Comparison of ENCODE assay signal across 8 cellular contexts in genomic region chr7:5527038-5527339, GRCh38. TPM values are rescaled to one million over a fixed set of nuclear protein-coding genes. Genes with fewer than 3 reads are reported as not detected.
DNase-seq lines count a peak whose midpoint lies in the region; ATAC-seq and TF ChIP-seq lines count a peak whose summit lies in the region.
"Not testable (repeated sequence)": the region's sequence is repeated elsewhere in the genome, so short reads cannot be mapped to it uniquely, and the experiment has no call there.

No MANE protein-coding gene starts in this region.

- not testable (repeated sequence) for H3K27ac ChIP-seq in DOHH2 (ENCODE audit: low read depth, low read length); mammary epithelial cell (ENCODE audit: insufficient read depth, low read depth, low read length)
- H3K27ac ChIP-seq in OCI-LY7 (ENCODE audit: low read depth, low read length, poor library complexity, severe bottlenecking) (peak overlapping the region; percentile 36), rectal smooth muscle tissue (ENCODE audit: low read depth, low read length) (peak overlapping the region; percentile 99), upper lobe of left lung (peak overlapping the region; percentile 99 to 100 (median 100))

- WGBS in mammary epithelial cell (ENCODE audit: low coverage, missing lambda C conversion rate): 0% methylated on average over 1 of the region's 2 CpGs
- 57 to 61% methylated on average over 2 of the region's 2 CpGs for WGBS in upper lobe of left lung, 2 donors

- H2AFZ ChIP-seq in OCI-LY7 (ENCODE audit: low read length); mammary epithelial cell (ENCODE audit: low read depth, low read length): not testable (repeated sequence)

- H3K4me3 Mint-ChIP-seq in mesothelial cell of epicardium: peak overlapping the region; percentile 98

- BruUV-seq in OCI-LY7 (replicated peaks; lab: Mats Ljungman, UMichigan); mammary epithelial cell (replicated peaks; lab: Mats Ljungman, UMichigan): not testable (repeated sequence)

- CTCF ChIA-PET in OCI-LY7 (lab: Charles Lee; ENCODE audit: unreplicated experiment); mammary epithelial cell (lab: Charles Lee; ENCODE audit: low non-redundant PET): not testable (repeated sequence)

- H3K79me2 ChIP-seq in DOHH2 (ENCODE audit: control insufficient read depth, low read length) (peaks cover 35% of the 10 kb centered on the region), OCI-LY7 (ENCODE audit: insufficient read depth, low read depth, low read length) (peaks cover 42% of the 10 kb centered on the region), mammary epithelial cell (ENCODE audit: insufficient read depth, low read length) (peaks cover 56% of the 10 kb centered on the region)

- 0 out of 2 replicates have a peak overlapping the region, but pooled peaks have one; percentile 17 for H3K4me2 ChIP-seq in DOHH2 (ENCODE audit: low read length)
- H3K4me2 ChIP-seq in OCI-LY7 (ENCODE audit: low read length): peak overlapping the region; percentile 87
- peak overlapping the region; percentile 82 for H3K4me2 ChIP-seq in mammary epithelial cell (ENCODE audit: insufficient read depth, low read depth, low read length)

- not testable (repeated sequence) for TF ChIP-seq EP300 in upper lobe of left lung (IDR thresholded peaks at IDR 0.05)

- not testable (repeated sequence) for H3K4me3 ChIP-seq in DOHH2 (ENCODE audit: low read length); OCI-LY7 (ENCODE audit: low read depth, low read length, poor library complexity, severe bottlenecking)
- H3K4me3 ChIP-seq in mammary epithelial cell (replicated peaks in 1 of 3; ENCODE audit: insufficient read depth in 1 of 3, low read depth in 2 of 3, low read length in 3 of 3) (peak overlapping the region; percentile 1 to 88 (median 71)), foreskin fibroblast (ENCODE audit: low read depth in 1 of 2, low read length in 2 of 2) (peak overlapping the region; percentile 95 to 99), rectal smooth muscle tissue (ENCODE audit: low read length) (peak overlapping the region; percentile 94), upper lobe of left lung (peak overlapping the region in 3 of 4 donors; percentile 77 to 100 (median 87))

- in situ Hi-C loops in mammary epithelial cell (cut with MboI; ENCODE audit: low sequenced_read_pairs in 2 of 2): not testable (repeated sequence)

- peaks cover 40% of the 10 kb centered on the region for H3K4me1 Mint-ChIP-seq in mesothelial cell of epicardium

- not testable (repeated sequence) for TF ChIP-seq POLR2A in upper lobe of left lung (IDR thresholded peaks at IDR 0.05)

- H3K36me3 ChIP-seq in DOHH2 (ENCODE audit: control insufficient read depth, low read length): peaks cover 70% of the 10 kb centered on the region
- H3K36me3 ChIP-seq in OCI-LY7 (ENCODE audit: insufficient read depth, low read length): peaks cover 66% of the 10 kb centered on the region
- H3K36me3 ChIP-seq in mammary epithelial cell (ENCODE audit: insufficient read depth, low read length): peaks cover 21% of the 10 kb centered on the region
- H3K36me3 ChIP-seq in rectal smooth muscle tissue (ENCODE audit: control insufficient read depth, insufficient read depth, low read length): peaks cover 39% of the 10 kb centered on the region
- H3K36me3 ChIP-seq in upper lobe of left lung: peaks cover 31 to 64% (median 48%) of the 10 kb centered on the region in 4 donors

- peaks cover 45% of the 10 kb centered on the region for H3K36me3 Mint-ChIP-seq in mesothelial cell of epicardium

- not testable (repeated sequence) for H3K9ac ChIP-seq in mammary epithelial cell (ENCODE audit: insufficient read depth, low read length); rectal smooth muscle tissue (ENCODE audit: low read length)

- intact Hi-C loops in OCI-LY7 (cut with micrococcal nuclease; ENCODE audit: unreplicated experiment); mammary epithelial cell (cut with micrococcal nuclease): not testable (repeated sequence)

- not testable (repeated sequence) for H3K27me3 Mint-ChIP-seq in mesothelial cell of epicardium (ENCODE audit: low read depth)

- not testable (repeated sequence) for H3K9me2 ChIP-seq in DOHH2 (replicated peaks; ENCODE audit: control insufficient read depth, low read length); OCI-LY7 (ENCODE audit: insufficient read depth, low read length)

- not testable (repeated sequence) for H3K9me3 Mint-ChIP-seq in mesothelial cell of epicardium

- dilution Hi-C loops in mammary epithelial cell (cut with HindIII; ENCODE audit: low sequenced_read_pairs): not testable (repeated sequence)

- H4K20me1 ChIP-seq in DOHH2 (ENCODE audit: control insufficient read depth, insufficient read depth, low read depth, low read length) (peaks cover 20% of the 10 kb centered on the region), OCI-LY7 (ENCODE audit: insufficient read depth, low read length) (peaks cover 26% of the 10 kb centered on the region), mammary epithelial cell (ENCODE audit: insufficient read depth, low read length) (peaks cover 15% of the 10 kb centered on the region)

- POLR2A ChIA-PET in OCI-LY7 (lab: Charles Lee): not testable (repeated sequence)

- not testable (repeated sequence) for H3K9me3 ChIP-seq in DOHH2 (ENCODE audit: control insufficient read depth, insufficient read depth, low read length); OCI-LY7 (ENCODE audit: low read length); mammary epithelial cell (replicated peaks; ENCODE audit: insufficient read depth, low read length); upper lobe of left lung

- DNase-seq in OCI-LY7 (ENCODE audit: low spot score); mammary epithelial cell; foreskin fibroblast; mesothelial cell of epicardium (ENCODE audit: low spot score in 2 of 2, unreplicated experiment in 2 of 2); upper lobe of left lung: not testable (repeated sequence)
- peak; percentile 27 for DNase-seq in activated CD8-positive, alpha-beta memory T cell treated with anti-CD3 and anti-CD28 coated beads, Interleukin-2, amount 50 U/mL, for 4 hours

- not testable (repeated sequence) for H3K27me3 ChIP-seq in DOHH2 (ENCODE audit: control insufficient read depth, low read length); mammary epithelial cell (ENCODE audit: insufficient read depth, low read length); rectal smooth muscle tissue (ENCODE audit: control insufficient read depth, insufficient read depth, low read length); upper lobe of left lung

- H3K27ac Mint-ChIP-seq in mesothelial cell of epicardium: peak overlapping the region; percentile 98

- peaks cover 79% of the 10 kb centered on the region for H3F3A ChIP-seq in DOHH2 (ENCODE audit: control insufficient read depth, insufficient read depth)

- H3K4me1 ChIP-seq in DOHH2 (ENCODE audit: control insufficient read depth, low read length) (peaks cover 32% of the 10 kb centered on the region), OCI-LY7 (ENCODE audit: insufficient read depth, low read length, poor library complexity, severe bottlenecking) (peaks cover 23% of the 10 kb centered on the region), mammary epithelial cell (ENCODE audit: insufficient read depth, low read length) (peaks cover 25% of the 10 kb centered on the region), upper lobe of left lung (peaks cover 22 to 49% (median 33%) of the 10 kb centered on the region in 4 donors)
- not testable (repeated sequence) for H3K4me1 ChIP-seq in rectal smooth muscle tissue (ENCODE audit: control insufficient read depth, insufficient read depth, low read length)

- not testable (repeated sequence) for ATAC-seq in upper lobe of left lung (ENCODE audit: low FRiP score in 2 of 2)

- not testable (repeated sequence) for TF ChIP-seq CTCF in DOHH2 (IDR thresholded peaks at IDR 0.05; ENCODE audit: low read depth, low read length, poor library complexity, severe bottlenecking); OCI-LY7 (conservative IDR thresholded peaks at IDR 0.05; ENCODE audit: low read length); mammary epithelial cell (conservative IDR thresholded peaks at IDR 0.05 in 1 of 2, IDR thresholded peaks at IDR 0.05 in 1 of 2; ENCODE audit: extremely low read depth in 1 of 2, insufficient read depth in 1 of 2, low read depth in 1 of 2, low read length in 2 of 2); foreskin fibroblast (IDR thresholded peaks at IDR 0.05; ENCODE audit: low read depth, low read length); mesothelial cell of epicardium (IDR thresholded peaks at IDR 0.05; ENCODE audit: unreplicated experiment); upper lobe of left lung (IDR thresholded peaks at IDR 0.05)

RNA-seq across cellular contexts. Expression of gene ACTB, which starts 3.4 kb away (rescaled TPM):
- 1,491 and 1,906 TPM in 2 replicates for total RNA-seq in OCI-LY7 (2014; rRNA removed; shearing (Covaris generic))
- total RNA-seq in OCI-LY7 (2022): 3,189 and 3,571 TPM in 2 replicates
- total RNA-seq in mammary epithelial cell: 1,000 to 10,000 TPM; 6,894 to 7,221 TPM
- polyA plus RNA-seq in mammary epithelial cell: 6,356 TPM
- 14,859 TPM for polyA minus RNA-seq in mammary epithelial cell
- 3,506 to 3,552 TPM (median 3,513 TPM) in 3 replicates for total RNA-seq in mesothelial cell of epicardium
- total RNA-seq in upper lobe of left lung: 1,000 to 10,000 TPM; 1,290 to 6,239 (median 4,085) TPM

RNA-seq across cellular contexts. Expression of gene FBXL18, which starts 13.4 kb away (rescaled TPM):
- 8.0 and 9.4 TPM in 2 replicates for total RNA-seq in OCI-LY7 (2014; rRNA removed; shearing (Covaris generic))
- total RNA-seq in OCI-LY7 (2022) (25.5 and 28.7 TPM in 2 replicates), mammary epithelial cell (10 to 100 TPM; 16.5 to 24.8 TPM), mesothelial cell of epicardium (13.3 to 14.8 TPM (median 13.9 TPM) in 3 replicates), upper lobe of left lung (10 to 100 TPM in 4 of 6 donors, 1 to 10 TPM in 2; 8.1 to 22.0 (median 11.4) TPM)
- 11.4 TPM for polyA plus RNA-seq in mammary epithelial cell
- 15.5 TPM for polyA minus RNA-seq in mammary epithelial cell

Comparison
In these comparisons a context has a peak if more than half of its experiments do, and no peak if none do; other contexts are left out.
1. H3K4me2 ChIP-seq: peak in every context shown above with its lines; median percentile 87 in OCI-LY7; 82 in mammary epithelial cell; 17 in DOHH2.